Comparison of ENCODE assay signal across 8 cellular contexts in the genomic region with DNA sequence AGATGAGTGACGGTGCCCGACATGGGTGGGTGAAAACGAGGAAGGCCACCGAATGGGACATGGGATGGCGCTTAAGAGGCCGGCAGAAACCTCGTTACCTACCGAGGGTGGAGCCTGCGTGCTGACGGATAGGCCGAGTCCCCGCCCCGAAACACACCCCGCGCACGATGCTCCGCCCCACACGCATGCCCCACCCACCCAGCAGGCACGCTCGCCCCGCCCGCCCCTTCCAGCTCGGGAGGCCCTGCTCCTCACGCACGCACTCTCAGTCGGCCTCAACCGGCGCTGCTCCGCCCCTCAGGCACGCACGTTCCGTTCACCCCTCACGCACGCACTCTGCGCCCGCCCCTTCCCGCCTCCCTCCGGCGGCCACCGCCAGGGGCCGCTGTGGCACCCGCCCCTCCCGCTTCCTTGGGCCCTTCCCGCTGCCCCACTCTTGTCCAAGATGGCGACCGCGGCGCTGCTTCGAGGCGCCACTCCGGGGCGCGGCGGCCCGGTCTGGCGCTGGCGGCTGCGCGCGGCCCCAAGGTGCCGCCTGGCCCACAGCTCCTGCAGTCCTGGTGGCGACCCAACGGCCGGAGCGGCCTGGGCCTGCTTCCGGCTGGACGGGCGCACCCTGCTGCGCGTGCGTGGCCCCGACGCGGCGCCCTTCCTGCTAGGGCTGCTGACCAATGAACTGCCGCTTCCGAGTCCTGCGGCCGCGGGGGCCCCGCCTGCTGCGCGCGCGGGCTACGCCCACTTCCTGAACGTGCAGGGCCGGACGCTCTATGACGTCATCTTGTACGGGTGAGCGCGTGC. TPM values are rescaled to one million over a fixed set of nuclear protein-coding genes. Genes with fewer than 3 reads are reported as not detected.
DNase-seq lines count a peak whose midpoint lies in the region; ATAC-seq and TF ChIP-seq lines count a peak whose summit lies in the region.

Gene IBA57, plus strand, starts transcription at position 433 of the 798 bp plus-strand sequence. Its CDS starts 13 bp downstream, at position 446.

- H3K27me3 Mint-ChIP-seq in natural killer cell (ENCODE audit: low read depth in 2 of 2): no peaks in the 10 kb centered on the region

- peaks cover 28 to 34% of the 10 kb centered on the region in 2 donors for H3K4me1 Mint-ChIP-seq in natural killer cell

- H3K79me2 ChIP-seq in GM23248 (ENCODE audit: insufficient read depth): peaks cover 36% of the 10 kb centered on the region

- no peaks in the 10 kb centered on the region for H3K9me3 ChIP-seq in GM23248 (ENCODE audit: low read depth)

- intact Hi-C loops in natural killer cell (cut with micrococcal nuclease): loop anchor here (1.0 to 5.0 kb wide), 4 partner anchors 25 to 83 kb away; partner anchors contain the start of genes ARF1, C1orf35, GUK1 and MRPL55

- DNase-seq in EH (ENCODE audit: low read depth): peak; percentile 98
- DNase-seq in GM23248: peak; percentile 100
- DNase-seq in Kasumi-1 (lab: John Stamatoyannopoulos, UW): peak; percentile 95 to 97
- peak; percentile 98 for DNase-seq in RKO (ENCODE audit: low spot score)
- DNase-seq in activated T-helper 1 cell treated with anti-CD3 and anti-CD28 coated beads, Interleukin-2, amount 50 U/mL, for 16 hours (ENCODE audit: low read depth in 1 of 2, low spot score in 1 of 2): peak; percentile 99 to 100
- peak; percentile 98 for DNase-seq in fibroblast of mammary gland (ENCODE audit: low read depth)
- DNase-seq in natural killer cell: peak; percentile 99
- DNase-seq in stimulated activated naive CD4-positive, alpha-beta T cell treated with Interleukin-2 at 50 U/mL for 16 hours (lab: John Stamatoyannopoulos, UW): peak; percentile 99

- H4K20me1 ChIP-seq in GM23248 (ENCODE audit: insufficient read depth): no peaks in the 10 kb centered on the region

- no peaks in the 10 kb centered on the region for H3K9me3 Mint-ChIP-seq in natural killer cell

- H3K27me3 ChIP-seq in GM23248 (replicated peaks; ENCODE audit: insufficient read depth): no peaks in the 10 kb centered on the region

- 1% methylated on average over 41 to 63 of the region's 93 CpGs for WGBS in GM23248 (ENCODE audit: low coverage in 1 of 2, low lambda C conversion rate in 2 of 2, missing lambda C conversion rate in 2 of 2), 2 experiments

- peak within 1 kb of the TSS; percentile 94 to 95 for H3K27ac Mint-ChIP-seq in natural killer cell

- peak within 1 kb of the TSS; percentile 91 for H3K4me2 ChIP-seq in GM23248 (ENCODE audit: unreplicated experiment)

- peak within 1 kb of the TSS; percentile 94 for H3K4me3 Mint-ChIP-seq in natural killer cell

- peaks cover 29% of the 10 kb centered on the region for H3K4me1 ChIP-seq in GM23248 (ENCODE audit: insufficient read depth)

- no peaks in the 10 kb centered on the region for H3K36me3 Mint-ChIP-seq in natural killer cell

- in situ Hi-C loops in GM23248 (cut with MboI): no loop called here

- H3K9me2 ChIP-seq in GM23248 (ENCODE audit: insufficient read depth): no peaks in the 10 kb centered on the region

- H3K4me3 ChIP-seq in GM23248: peak within 1 kb of the TSS; percentile 81
- peak within 1 kb of the TSS; percentile 73 for H3K4me3 ChIP-seq in fibroblast of mammary gland (ENCODE audit: control insufficient read depth, low read depth, low read length)

- no peaks in the 10 kb centered on the region for H3F3A ChIP-seq in GM23248 (ENCODE audit: insufficient read depth)

- H3K36me3 ChIP-seq in GM23248 (ENCODE audit: low read depth): no peaks in the 10 kb centered on the region

- peak; percentile 82 to 93 (median 82) for ATAC-seq in natural killer cell

- TF ChIP-seq CTCF in fibroblast of mammary gland (conservative IDR thresholded peaks at IDR 0.05; ENCODE audit: control insufficient read depth, insufficient read depth, low read depth, low read length) (peak; percentile 62), natural killer cell (IDR thresholded peaks at IDR 0.05) (peak; percentile 70)

- peak within 1 kb of the TSS; percentile 95 for H3K9ac ChIP-seq in GM23248

- H2AFZ ChIP-seq in GM23248: peak within 1 kb of the TSS; percentile 80

- peak within 1 kb of the TSS; percentile 96 for H3K27ac ChIP-seq in GM23248

RNA-seq across cellular contexts. Expression of gene IBA57, which starts in this region (rescaled TPM):
- total RNA-seq in GM23248 (2014; rRNA removed; shearing (Covaris generic)): 2.9 and 6.2 TPM in 2 replicates
- polyA plus RNA-seq in GM23248 (2016; fragmentation: Nextera tagmentation; extraction: Ambion mirVana): 2.0 and 3.3 TPM in 2 replicates
- total RNA-seq in natural killer cell: 10 to 100 TPM; 13.3 to 14.1 (median 13.8) TPM

Comparison
In these comparisons a context has a peak if more than half of its experiments do, and no peak if none do; other contexts are left out.
1. Peak in every context shown above with its lines: DNase-seq, ATAC-seq, H3K4me3 ChIP-seq and H3K27ac ChIP-seq.